ENCODE assay signal across 1 cellular context in genomic region chr16:84124529-84125073, GRCh38.
A peak's percentile ranks its signal among the peaks of the same experiment; 100 is the strongest.
TF ChIP-seq lines count a peak whose summit lies in the region.

No MANE protein-coding gene starts in this region.

TF ChIP-seq in K562, 482 proteins besides CTCF, POLR2A, EP300 and RAD21:
- TF ChIP-seq SMAD4 (CRISPR knock-in tag; conservative IDR thresholded peaks at IDR 0.05) (no peak), KDM1A (IDR thresholded peaks at IDR 0.05) (peak; percentile 45 to 70; a peak in 3 of 4 replicates)
TF ChIP-seq in K562: peak in this region for 1.
